ENCODE assay signal across 14 cellular contexts in the genomic region with DNA sequence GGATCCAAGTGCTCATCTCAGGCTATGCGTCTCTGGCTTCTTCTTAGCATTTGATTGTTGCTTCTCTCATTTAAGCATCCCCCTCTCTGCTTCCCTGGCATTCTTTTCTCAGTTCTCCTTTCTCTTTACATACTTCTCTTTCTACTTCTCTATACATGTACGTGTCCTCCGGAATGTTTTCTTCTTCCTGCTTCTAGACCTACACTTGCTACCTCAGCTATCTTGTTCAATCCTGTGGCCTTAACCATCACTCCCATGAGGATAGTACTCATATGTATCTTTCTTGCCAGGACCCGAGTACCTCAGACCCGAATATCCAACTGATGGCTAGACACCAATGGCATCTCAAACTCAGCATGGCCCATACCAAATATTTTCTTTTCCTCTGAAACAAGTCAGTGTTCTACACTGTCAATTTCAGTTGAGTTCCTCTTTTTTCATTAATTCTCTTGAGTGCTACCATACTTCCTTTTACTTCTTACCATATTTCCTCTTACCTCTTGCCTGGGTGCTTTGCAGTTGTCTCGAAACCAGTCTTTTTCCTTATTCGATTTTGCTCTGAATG.
DNase-seq lines count a peak whose midpoint lies in the region; ATAC-seq and TF ChIP-seq lines count a peak whose summit lies in the region.
"Had no signal": no experiment of that assay in that cellular context is flagged by ENCODE, and none has a peak within 500 bp of the region (broad histone marks: within the 10 kb centered on the region; RNA-seq: fewer than 3 reads in every experiment).

No MANE protein-coding gene starts in this region.

- H3K27me3 ChIP-seq in left lung = no peaks in the 10 kb centered on the region
- H3K27me3 ChIP-seq in adrenal gland = no peaks in the 10 kb centered on the region
- no peaks in the 10 kb centered on the region for H3K27me3 ChIP-seq in thyroid gland

- H3K36me3 ChIP-seq in left lung = no peaks in the 10 kb centered on the region
- H3K36me3 ChIP-seq in adrenal gland (replicated peaks in 1 of 2) = no peaks in the 10 kb centered on the region
- no peaks in the 10 kb centered on the region for H3K36me3 ChIP-seq in thyroid gland

- WGBS in adrenal gland, 4 donors = 77 to 90% (median 83%) methylated on average over 7 of the region's 7 CpGs
- WGBS in thyroid gland, 2 donors = 90 to 93% methylated on average over 7 of the region's 7 CpGs

- no peaks in the 10 kb centered on the region for H3K9me3 ChIP-seq in left lung
- no peaks in the 10 kb centered on the region for H3K9me3 ChIP-seq in adrenal gland (replicated peaks in 1 of 3)
- H3K9me3 ChIP-seq in thyroid gland = no peaks in the 10 kb centered on the region

- TF ChIP-seq POLR2A in adrenal gland (IDR thresholded peaks at IDR 0.05) (no peak), thyroid gland (IDR thresholded peaks at IDR 0.05) (no peak)

- DNase-seq in CD1c-positive myeloid dendritic cell (ENCODE audit: extremely low spot score) (peak; percentile 59), NOMO-1 treated with DMSO at 0.1 percent for 48 hours (lab: John Stamatoyannopoulos, UW; ENCODE audit: unreplicated experiment) (peak; percentile 88), left lung (no peak), adrenal gland (no peak), thyroid gland (no peak)
- no peak for DNase-seq in NK-92 treated with Interleukin-12 subunit alpha and Interleukin-12 subunit beta, amount 100 ng/mL, for 24 hours (lab: John Stamatoyannopoulos, UW)
- DNase-seq: ACHN; activated CD4-positive, alpha-beta memory T cell treated with anti-CD3 and anti-CD28 coated beads for 36 hours; H9; NCI-H1092; NCI-H446; small intestine had no signal

- peak overlapping the region in 1 of 2 donors; percentile 86 for H3K27ac ChIP-seq in left lung
- no peak overlapping the region for H3K27ac ChIP-seq in adrenal gland
- H3K27ac ChIP-seq in thyroid gland = no peak overlapping the region

- no peak overlapping the region for H3K4me3 ChIP-seq in left lung
- H3K4me3 ChIP-seq in adrenal gland = no peak overlapping the region
- no peak overlapping the region for H3K4me3 ChIP-seq in thyroid gland (replicated peaks in 1 of 3)

- intact Hi-C loops in left lung (cut with DNase I) = no loop called here
- intact Hi-C loops in adrenal gland (cut with DNase I) = loop anchor here in 1 of 2 donors (10.0 kb wide), 1 partner anchor 113 kb away; a partner anchor contains a TSS
- intact Hi-C loops in thyroid gland (cut with DNase I) = no loop called here

- no peak for TF ChIP-seq CTCF in left lung (IDR thresholded peaks at IDR 0.05)
- TF ChIP-seq CTCF in adrenal gland (IDR thresholded peaks at IDR 0.05) = no peak
- TF ChIP-seq CTCF in thyroid gland (IDR thresholded peaks at IDR 0.05) = no peak

- H3K4me1 ChIP-seq in left lung (peaks cover 6 to 38% of the 10 kb centered on the region in 2 donors), adrenal gland (replicated peaks in 1 of 2) (peaks cover 18 to 37% of the 10 kb centered on the region in 2 donors), thyroid gland (peaks cover 0 to 3% of the 10 kb centered on the region in 2 donors)

- ATAC-seq in GM21786 (IDR thresholded peaks at IDR 0.05; ENCODE audit: unreplicated experiment) (peak; percentile 55), left lung (peak; percentile 16), GM21825 (IDR thresholded peaks at IDR 0.05; ENCODE audit: unreplicated experiment) (no peak)

Comparison
In these comparisons a context has a peak if more than half of its experiments do, and no peak if none do; other contexts are left out.
1. DNase-seq: peak in CD1c-positive myeloid dendritic cell (single experiment) and NOMO-1 treated with DMSO at 0.1 percent for 48 hours (single experiment); none in left lung (0 of 2), adrenal gland (0 of 7), thyroid gland (0 of 2) and NK-92 treated with Interleukin-12 subunit alpha and Interleukin-12 subunit beta, amount 100 ng/mL, for 24 hours (single experiment).